Comparison of ENCODE assay signal across 1 cellular context in the genomic region with DNA sequence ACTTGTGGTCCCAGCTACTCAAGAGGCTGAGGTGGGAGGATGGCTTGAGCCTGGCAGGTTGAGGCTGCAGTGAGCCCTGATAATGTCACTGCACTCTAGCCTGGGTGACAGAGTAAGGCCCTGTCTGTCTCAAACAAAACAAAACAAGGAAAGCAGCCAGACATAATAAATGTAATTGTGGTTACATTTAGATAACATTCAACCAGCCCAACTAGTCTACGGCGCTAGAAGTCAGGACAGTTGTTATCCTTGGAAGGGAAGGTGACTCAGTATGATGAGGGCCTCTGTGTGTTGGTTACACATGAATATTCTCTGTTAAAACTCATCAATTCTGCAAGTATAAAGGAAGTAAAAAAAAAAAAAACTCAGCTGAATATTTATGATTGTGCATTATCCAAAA.
TF ChIP-seq lines count a peak whose summit lies in the region.

No MANE protein-coding gene starts in this region.

TF ChIP-seq in K562, 482 proteins besides CTCF, POLR2A, EP300 and RAD21:
- TF ChIP-seq ZNF431 (CRISPR knock-in tag; IDR thresholded peaks at IDR 0.05) (no peak), ARNT (IDR thresholded peaks at IDR 0.05) (no peak), PTTG1 (tag; IDR thresholded peaks at IDR 0.05; ENCODE audit: low read depth) (no peak), PHF8 (IDR thresholded peaks at IDR 0.05; ENCODE audit: borderline replicate concordance, low read length) (no peak)
- TF ChIP-seq, protein P1, sequence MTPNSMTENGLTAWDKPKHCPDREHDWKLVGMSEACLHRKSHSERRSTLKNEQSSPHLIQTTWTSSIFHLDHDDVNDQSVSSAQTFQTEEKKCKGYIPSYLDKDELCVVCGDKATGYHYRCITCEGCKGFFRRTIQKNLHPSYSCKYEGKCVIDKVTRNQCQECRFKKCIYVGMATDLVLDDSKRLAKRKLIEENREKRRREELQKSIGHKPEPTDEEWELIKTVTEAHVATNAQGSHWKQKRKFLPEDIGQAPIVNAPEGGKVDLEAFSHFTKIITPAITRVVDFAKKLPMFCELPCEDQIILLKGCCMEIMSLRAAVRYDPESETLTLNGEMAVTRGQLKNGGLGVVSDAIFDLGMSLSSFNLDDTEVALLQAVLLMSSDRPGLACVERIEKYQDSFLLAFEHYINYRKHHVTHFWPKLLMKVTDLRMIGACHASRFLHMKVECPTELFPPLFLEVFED (CRISPR knock-in tag; conservative IDR thresholded peaks at IDR 0.05): no peak
- TF ChIP-seq, protein P2, sequence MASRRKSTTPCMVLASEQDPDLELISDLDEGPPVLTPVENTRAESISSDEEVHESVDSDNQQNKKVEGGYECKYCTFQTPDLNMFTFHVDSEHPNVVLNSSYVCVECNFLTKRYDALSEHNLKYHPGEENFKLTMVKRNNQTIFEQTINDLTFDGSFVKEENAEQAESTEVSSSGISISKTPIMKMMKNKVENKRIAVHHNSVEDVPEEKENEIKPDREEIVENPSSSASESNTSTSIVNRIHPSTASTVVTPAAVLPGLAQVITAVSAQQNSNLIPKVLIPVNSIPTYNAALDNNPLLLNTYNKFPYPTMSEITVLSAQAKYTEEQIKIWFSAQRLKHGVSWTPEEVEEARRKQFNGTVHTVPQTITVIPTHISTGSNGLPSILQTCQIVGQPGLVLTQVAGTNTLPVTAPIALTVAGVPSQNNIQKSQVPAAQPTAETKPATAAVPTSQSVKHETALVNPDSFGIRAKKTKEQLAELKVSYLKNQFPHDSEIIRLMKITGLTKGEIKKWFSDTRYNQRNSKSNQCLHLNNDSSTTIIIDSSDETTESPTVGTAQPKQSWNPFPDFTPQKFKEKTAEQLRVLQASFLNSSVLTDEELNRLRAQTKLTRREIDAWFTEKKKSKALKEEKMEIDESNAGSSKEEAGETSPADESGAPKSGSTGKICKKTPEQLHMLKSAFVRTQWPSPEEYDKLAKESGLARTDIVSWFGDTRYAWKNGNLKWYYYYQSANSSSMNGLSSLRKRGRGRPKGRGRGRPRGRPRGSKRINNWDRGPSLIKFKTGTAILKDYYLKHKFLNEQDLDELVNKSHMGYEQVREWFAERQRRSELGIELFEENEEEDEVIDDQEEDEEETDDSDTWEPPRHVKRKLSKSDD (conservative IDR thresholded peaks at IDR 0.05; ENCODE audit: low read length): no peak
- TF ChIP-seq, protein P3, sequence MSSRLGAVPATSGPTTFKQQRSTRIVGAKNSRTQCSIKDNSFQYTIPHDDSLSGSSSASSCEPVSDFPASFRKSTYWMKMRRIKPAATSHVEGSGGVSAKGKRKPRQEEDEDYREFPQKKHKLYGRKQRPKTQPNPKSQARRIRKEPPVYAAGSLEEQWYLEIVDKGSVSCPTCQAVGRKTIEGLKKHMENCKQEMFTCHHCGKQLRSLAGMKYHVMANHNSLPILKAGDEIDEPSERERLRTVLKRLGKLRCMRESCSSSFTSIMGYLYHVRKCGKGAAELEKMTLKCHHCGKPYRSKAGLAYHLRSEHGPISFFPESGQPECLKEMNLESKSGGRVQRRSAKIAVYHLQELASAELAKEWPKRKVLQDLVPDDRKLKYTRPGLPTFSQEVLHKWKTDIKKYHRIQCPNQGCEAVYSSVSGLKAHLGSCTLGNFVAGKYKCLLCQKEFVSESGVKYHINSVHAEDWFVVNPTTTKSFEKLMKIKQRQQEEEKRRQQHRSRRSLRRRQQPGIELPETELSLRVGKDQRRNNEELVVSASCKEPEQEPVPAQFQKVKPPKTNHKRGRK (tag; IDR thresholded peaks at IDR 0.05): no peak
- TF ChIP-seq, protein P4, sequence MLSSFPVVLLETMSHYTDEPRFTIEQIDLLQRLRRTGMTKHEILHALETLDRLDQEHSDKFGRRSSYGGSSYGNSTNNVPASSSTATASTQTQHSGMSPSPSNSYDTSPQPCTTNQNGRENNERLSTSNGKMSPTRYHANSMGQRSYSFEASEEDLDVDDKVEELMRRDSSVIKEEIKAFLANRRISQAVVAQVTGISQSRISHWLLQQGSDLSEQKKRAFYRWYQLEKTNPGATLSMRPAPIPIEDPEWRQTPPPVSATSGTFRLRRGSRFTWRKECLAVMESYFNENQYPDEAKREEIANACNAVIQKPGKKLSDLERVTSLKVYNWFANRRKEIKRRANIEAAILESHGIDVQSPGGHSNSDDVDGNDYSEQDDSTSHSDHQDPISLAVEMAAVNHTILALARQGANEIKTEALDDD (IDR thresholded peaks at IDR 0.05): peak; percentile 57; the same call in 1 of the 2 replicates
